ENCODE assay signal across 19 cellular contexts in the genomic region with DNA sequence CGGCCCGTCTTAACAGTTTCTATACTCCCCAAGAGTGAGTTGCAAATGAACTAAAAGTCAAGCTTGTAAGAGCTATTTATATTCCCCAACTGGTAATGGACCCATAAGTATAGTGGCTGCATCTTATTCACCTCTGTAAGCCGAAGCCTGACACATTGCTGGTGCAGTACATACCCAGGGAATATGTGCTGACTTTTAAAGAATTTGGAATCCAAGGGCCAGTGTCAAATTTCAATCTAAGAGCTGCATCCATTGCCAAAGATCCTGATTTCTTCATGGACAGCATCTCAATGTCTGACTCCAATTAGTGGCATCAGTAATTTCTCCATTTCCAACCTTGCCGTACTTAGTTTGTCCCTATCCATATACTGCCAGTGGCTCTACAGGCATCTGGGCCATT.
"Had no signal": no experiment of that assay in that cellular context is flagged by ENCODE, and none has a peak within 500 bp of the region (broad histone marks: within the 10 kb centered on the region; RNA-seq: fewer than 3 reads in every experiment).

No MANE protein-coding gene starts in this region.

- H3K27me3 ChIP-seq: foreskin keratinocyte, neutrophil, testis, tibial nerve, upper lobe of right lung, vagina had no signal

- H3K4me1 ChIP-seq: foreskin keratinocyte, psoas muscle, testis had no signal

- ATAC-seq: foreskin keratinocyte; mucosa of descending colon; naive thymus-derived CD8-positive, alpha-beta T cell; psoas muscle; sciatic nerve; stimulated activated naive B cell treated with anti-CD40 and anti-IgM and Interleukin-4, amounts not matched to agents 10 μg/mL and 1 μg/mL and 100 μg/mL, for 72 hours; stimulated activated naive CD8-positive, alpha-beta T cell treated with anti-CD3 and anti-CD28 coated beads, Interleukin-15, amount 100 ng/mL, for 72 hours; upper lobe of right lung had no signal

- H3K27ac ChIP-seq: foreskin keratinocyte, psoas muscle, skin epidermis, testis, tibial nerve, upper lobe of right lung, vagina had no signal

- DNase-seq: dermis blood vessel endothelial cell; erythroblast; foreskin keratinocyte; head of caudate nucleus; hippocampal formation; mucosa of descending colon; naive thymus-derived CD8-positive, alpha-beta T cell; psoas muscle; stimulated activated CD4-positive, alpha-beta T cell treated with anti-CD3 and anti-CD28 coated beads, Interleukin-2, amount 100 ng/mL, for 24 hours; stimulated activated CD4-positive, alpha-beta T cell treated with anti-CD3 and anti-CD28 coated beads, Interleukin-4, amount 100 ng/mL, for 4 hours; stimulated activated naive B cell treated with anti-CD40 and anti-IgM and Interleukin-4, amounts not matched to agents 10 μg/mL and 1 μg/mL and 100 μg/mL, for 72 hours; stimulated activated naive CD8-positive, alpha-beta T cell treated with anti-CD3 and anti-CD28 coated beads, Interleukin-15, amount 100 ng/mL, for 72 hours; testis; upper lobe of right lung had no signal

- H3K4me3 ChIP-seq: mucosa of descending colon, psoas muscle, skin epidermis, testis, tibial nerve, upper lobe of right lung, vagina had no signal

- H3K36me3 ChIP-seq: neutrophil, tibial nerve, upper lobe of right lung, vagina had no signal

- H3K4me1 Mint-ChIP-seq: stimulated activated naive CD8-positive, alpha-beta T cell treated with anti-CD3 and anti-CD28 coated beads, Interleukin-15, amount 100 ng/mL, for 72 hours had no signal

- H3K27ac Mint-ChIP-seq: stimulated activated naive B cell treated with anti-CD40 and anti-IgM and Interleukin-4, amounts not matched to agents 10 μg/mL and 1 μg/mL and 100 μg/mL, for 72 hours; stimulated activated naive CD8-positive, alpha-beta T cell treated with anti-CD3 and anti-CD28 coated beads, Interleukin-15, amount 100 ng/mL, for 72 hours had no signal

- H3K9me3 ChIP-seq: mucosa of descending colon, neutrophil, psoas muscle, testis, upper lobe of right lung, vagina had no signal

- H3K4me3 Mint-ChIP-seq: naive thymus-derived CD8-positive, alpha-beta T cell; stimulated activated naive B cell treated with anti-CD40 and anti-IgM and Interleukin-4, amounts not matched to agents 10 μg/mL and 1 μg/mL and 100 μg/mL, for 72 hours; stimulated activated naive CD8-positive, alpha-beta T cell treated with anti-CD3 and anti-CD28 coated beads, Interleukin-15, amount 100 ng/mL, for 72 hours had no signal
